28 cellular contexts compared by ENCODE assay signal in the genomic region with DNA sequence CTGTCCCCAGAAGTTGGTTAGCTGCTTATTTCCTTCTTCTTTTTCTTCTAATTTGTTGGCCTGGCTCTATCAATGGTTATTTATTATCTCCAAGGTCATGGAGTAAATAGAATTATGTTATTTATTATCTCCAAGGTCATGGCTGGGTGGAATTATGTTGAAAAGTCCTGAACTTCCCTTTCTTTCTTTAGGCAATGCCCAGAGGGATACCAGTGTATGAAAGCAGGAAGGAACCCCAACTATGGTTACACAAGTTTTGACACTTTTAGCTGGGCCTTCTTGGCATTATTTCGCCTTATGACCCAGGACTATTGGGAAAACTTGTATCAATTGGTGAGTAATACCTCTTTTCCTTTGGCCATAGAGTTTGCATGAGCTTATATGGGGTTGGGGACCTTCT.
"Had no signal": no experiment of that assay in that cellular context is flagged by ENCODE, and none has a peak within 500 bp of the region (broad histone marks: within the 10 kb centered on the region; RNA-seq: fewer than 3 reads in every experiment).

No MANE protein-coding gene starts in this region.

- H3K4me3 Mint-ChIP-seq: activated CD4-positive, alpha-beta memory T cell treated with anti-CD3 and anti-CD28 coated beads, Interleukin-2, amount 10 ng/mL, durations not matched to agents 7 days and 5 days; activated CD4-positive, alpha-beta T cell treated with anti-CD3 and anti-CD28 coated beads, Interleukin-2, amount 10 ng/mL, durations not matched to agents 7 days and 5 days; activated naive CD4-positive, alpha-beta T cell treated with anti-CD3 and anti-CD28 coated beads for 36 hours; activated naive CD4-positive, alpha-beta T cell treated with anti-CD3 and anti-CD28 coated beads, Interleukin-2, amount 50 U/mL, for 24 hours; activated naive CD8-positive, alpha-beta T cell treated with anti-CD3 and anti-CD28 coated beads for 36 hours; activated naive CD8-positive, alpha-beta T cell treated with anti-CD3 and anti-CD28 coated beads, Interleukin-2, amount 50 U/mL, for 24 hours; activated T-helper 1 cell treated with anti-CD3 and anti-CD28 coated beads, Interleukin-12 subunit alpha, Interleukin-12 subunit beta, Interleukin-2, Interleukin-4 antibody, amounts not matched to agents 30 ng/mL and 10 ng/mL and 1 ng/mL, durations not matched to agents 14 hours and 24 hours and 36 hours; WTC11 had no signal

- H3K4me3 ChIP-seq: adrenal gland, colonic mucosa, esophagus squamous epithelium, gastroesophageal sphincter, heart right ventricle had no signal

- H3K27ac Mint-ChIP-seq: activated CD4-positive, alpha-beta memory T cell treated with anti-CD3 and anti-CD28 coated beads, Interleukin-2, amount 10 ng/mL, durations not matched to agents 7 days and 5 days; activated CD4-positive, alpha-beta T cell treated with anti-CD3 and anti-CD28 coated beads, Interleukin-2, amount 10 ng/mL, durations not matched to agents 7 days and 5 days; activated naive CD4-positive, alpha-beta T cell treated with anti-CD3 and anti-CD28 coated beads for 36 hours; activated naive CD4-positive, alpha-beta T cell treated with anti-CD3 and anti-CD28 coated beads, Interleukin-2, amount 50 U/mL, for 24 hours; activated T-helper 1 cell treated with anti-CD3 and anti-CD28 coated beads, Interleukin-12 subunit alpha, Interleukin-12 subunit beta, Interleukin-2, Interleukin-4 antibody, amounts not matched to agents 30 ng/mL and 10 ng/mL and 1 ng/mL, durations not matched to agents 14 hours and 24 hours and 36 hours; activated T-helper 2 cell treated with anti-CD3 and anti-CD28 coated beads, Interferon-gamma antibody, Interleukin-2, Interleukin-4, amounts not matched to agents 10 μg/mL and 5 μg/mL and 100 μg/mL, durations not matched to agents 14 hours and 24 hours and 36 hours; WTC11 had no signal

- H3K4me1 Mint-ChIP-seq: activated CD4-positive, alpha-beta memory T cell treated with anti-CD3 and anti-CD28 coated beads, Interleukin-2, amount 10 ng/mL, durations not matched to agents 7 days and 5 days; activated CD4-positive, alpha-beta T cell treated with anti-CD3 and anti-CD28 coated beads, Interleukin-2, amount 10 ng/mL, durations not matched to agents 7 days and 5 days; activated naive CD4-positive, alpha-beta T cell treated with anti-CD3 and anti-CD28 coated beads, Interleukin-2, amount 50 U/mL, for 24 hours; activated naive CD8-positive, alpha-beta T cell treated with anti-CD3 and anti-CD28 coated beads for 36 hours; activated naive CD8-positive, alpha-beta T cell treated with anti-CD3 and anti-CD28 coated beads, Interleukin-2, amount 50 U/mL, for 24 hours; WTC11 had no signal

- ATAC-seq: activated naive CD8-positive, alpha-beta T cell treated with anti-CD3 and anti-CD28 coated beads, Interleukin-2, amount 50 U/mL, for 24 hours; gastroesophageal sphincter; heart right ventricle; WTC11 had no signal

- H3K9me3 ChIP-seq: adrenal gland, colonic mucosa, esophagus squamous epithelium, gastroesophageal sphincter, heart right ventricle had no signal

- H3K36me3 Mint-ChIP-seq: activated naive CD4-positive, alpha-beta T cell treated with anti-CD3 and anti-CD28 coated beads, Interleukin-2, amount 50 U/mL, for 24 hours; activated naive CD8-positive, alpha-beta T cell treated with anti-CD3 and anti-CD28 coated beads for 36 hours had no signal

- H3K27me3 Mint-ChIP-seq: activated naive CD4-positive, alpha-beta T cell treated with anti-CD3 and anti-CD28 coated beads, Interleukin-2, amount 50 U/mL, for 24 hours; activated naive CD8-positive, alpha-beta T cell treated with anti-CD3 and anti-CD28 coated beads for 36 hours; activated naive CD8-positive, alpha-beta T cell treated with anti-CD3 and anti-CD28 coated beads, Interleukin-2, amount 50 U/mL, for 24 hours had no signal

- H3K9me3 Mint-ChIP-seq: activated CD4-positive, alpha-beta memory T cell treated with anti-CD3 and anti-CD28 coated beads, Interleukin-2, amount 10 ng/mL, durations not matched to agents 7 days and 5 days; activated CD4-positive, alpha-beta T cell treated with anti-CD3 and anti-CD28 coated beads, Interleukin-2, amount 10 ng/mL, durations not matched to agents 7 days and 5 days; activated naive CD4-positive, alpha-beta T cell treated with anti-CD3 and anti-CD28 coated beads for 36 hours; activated naive CD4-positive, alpha-beta T cell treated with anti-CD3 and anti-CD28 coated beads, Interleukin-2, amount 50 U/mL, for 24 hours; activated naive CD8-positive, alpha-beta T cell treated with anti-CD3 and anti-CD28 coated beads for 36 hours; activated naive CD8-positive, alpha-beta T cell treated with anti-CD3 and anti-CD28 coated beads, Interleukin-2, amount 50 U/mL, for 24 hours; activated T-helper 1 cell treated with anti-CD3 and anti-CD28 coated beads, Interleukin-12 subunit alpha, Interleukin-12 subunit beta, Interleukin-2, Interleukin-4 antibody, amounts not matched to agents 30 ng/mL and 10 ng/mL and 1 ng/mL, durations not matched to agents 14 hours and 24 hours and 36 hours; activated T-helper 2 cell treated with anti-CD3 and anti-CD28 coated beads, Interferon-gamma antibody, Interleukin-2, Interleukin-4, amounts not matched to agents 10 μg/mL and 5 μg/mL and 100 μg/mL, durations not matched to agents 14 hours and 24 hours and 36 hours; WTC11 had no signal

- H3K27ac ChIP-seq: adrenal gland, colonic mucosa, epithelial cell of prostate, esophagus squamous epithelium, gastroesophageal sphincter, heart right ventricle, VCaP had no signal

- H3K4me1 ChIP-seq: colonic mucosa, esophagus squamous epithelium, gastroesophageal sphincter, heart right ventricle had no signal

- H3K36me3 ChIP-seq: adrenal gland, colonic mucosa, esophagus squamous epithelium, gastroesophageal sphincter, heart right ventricle had no signal

- DNase-seq: activated CD4-positive, alpha-beta memory T cell treated with anti-CD3 and anti-CD28 coated beads, Interleukin-2, amount 10 ng/mL, durations not matched to agents 7 days and 5 days; activated CD4-positive, alpha-beta T cell treated with anti-CD3 and anti-CD28 coated beads for 1 hour; activated CD4-positive, alpha-beta T cell treated with anti-CD3 and anti-CD28 coated beads for 4 hours; activated CD4-positive, alpha-beta T cell treated with anti-CD3 and anti-CD28 coated beads, Interleukin-2, amount 10 ng/mL, durations not matched to agents 7 days and 5 days; activated CD4-positive, alpha-beta T cell treated with anti-CD3 and anti-CD28 coated beads, Interleukin-2, amount 50 U/mL, for 4 hours; activated CD8-positive, alpha-beta memory T cell treated with anti-CD3 and anti-CD28 coated beads for 24 hours; activated effector memory CD4-positive, alpha-beta T cell treated with anti-CD3 and anti-CD28 coated beads, Interleukin-2, amount 50 U/mL, for 16 hours; activated naive CD4-positive, alpha-beta T cell treated with anti-CD3 and anti-CD28 coated beads for 36 hours; activated naive CD8-positive, alpha-beta T cell treated with anti-CD3 and anti-CD28 coated beads for 36 hours; activated naive CD8-positive, alpha-beta T cell treated with anti-CD3 and anti-CD28 coated beads, Interleukin-2, amount 50 U/mL, for 24 hours; activated T-cell treated with anti-CD3 and anti-CD28 coated beads, Interleukin-2, amount 50 U/mL, for 1 hour; activated T-cell treated with anti-CD3 and anti-CD28 coated beads, Interleukin-2, amount 50 U/mL, for 48 hours; adrenal gland; central memory CD4-positive, alpha-beta T cell; cerebellar nuclear complex; colonic mucosa; effector CD8-positive, alpha-beta T cell; esophagus squamous epithelium; foreskin melanocyte; heart right ventricle; T-helper 2 cell had no signal

- H3K27me3 ChIP-seq: adrenal gland, colonic mucosa, esophagus squamous epithelium, gastroesophageal sphincter, heart right ventricle had no signal
